Comparison of ENCODE assay signal across 1 cellular context in genomic region chr20:32476684-32477593, GRCh38.
TF ChIP-seq lines count a peak whose summit lies in the region.

No MANE protein-coding gene starts in this region.

TF ChIP-seq in SK-N-SH, 30 proteins besides CTCF, POLR2A, EP300 and RAD21 (continued from another document):
- TF ChIP-seq MAX (IDR thresholded peaks at IDR 0.05; ENCODE audit: low read depth), result no peak
- no peak for TF ChIP-seq GABPA (IDR thresholded peaks at IDR 0.05; ENCODE audit: low read depth)
- TF ChIP-seq EZH2phosphoT487 (IDR thresholded peaks at IDR 0.05; ENCODE audit: borderline replicate concordance, low read depth), result no peak
- no peak for TF ChIP-seq TEAD4 (IDR thresholded peaks at IDR 0.05; ENCODE audit: borderline replicate concordance, insufficient read depth)
- no peak for TF ChIP-seq RXRA (IDR thresholded peaks at IDR 0.05; ENCODE audit: borderline replicate concordance, low read depth)
- TF ChIP-seq YY1 (IDR thresholded peaks at IDR 0.05; ENCODE audit: low read depth), result no peak
TF ChIP-seq in SK-N-SH: peak in this region for 0.
